Comparison of ENCODE assay signal across 8 cellular contexts in the genomic region with DNA sequence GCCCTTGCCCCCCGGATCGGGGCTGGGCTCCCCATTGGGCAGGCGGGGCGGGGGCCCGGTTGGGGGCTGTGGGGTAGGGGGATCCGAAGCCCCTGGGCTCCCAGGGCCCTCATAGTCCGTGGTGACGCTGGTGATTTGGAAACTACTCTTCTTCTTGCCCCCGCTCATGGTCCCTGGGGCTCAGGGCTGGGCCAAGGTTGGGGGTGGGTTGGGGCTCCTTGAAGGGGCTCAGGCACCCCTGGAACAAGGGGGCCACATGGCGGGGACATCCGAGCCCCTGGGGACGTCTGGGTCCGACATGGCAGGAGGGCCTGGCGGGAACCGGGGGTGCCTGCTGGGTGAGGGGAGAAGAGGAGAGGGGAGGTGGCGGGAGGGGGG. TPM values are rescaled to one million over a fixed set of nuclear protein-coding genes. Genes with fewer than 3 reads are reported as not detected.
A peak's percentile ranks its signal among the peaks of the same experiment; 100 is the strongest.
DNase-seq lines count a peak whose midpoint lies in the region; ATAC-seq and TF ChIP-seq lines count a peak whose summit lies in the region.

No MANE protein-coding gene starts in this region.

- no peak overlapping the region for H3K9ac ChIP-seq in NT2/D1 (ENCODE audit: insufficient read length, low read depth)

- peak overlapping the region; percentile 96 to 99 for H3K4me3 Mint-ChIP-seq in CD14-positive monocyte
- peak overlapping the region; percentile 100 for H3K4me3 Mint-ChIP-seq in endothelial cell (ENCODE audit: unreplicated experiment)

- peak overlapping the region; percentile 98 for H3K27ac ChIP-seq in neutrophil

- intact Hi-C loops in CD14-positive monocyte (cut with micrococcal nuclease): loop anchor here (5.0 kb wide), 1 partner anchor 79 kb away; no protein-coding TSS in a partner anchor

- peak overlapping the region in 6 of 7 donors; percentile 82 to 96 (median 88) for H3K27ac Mint-ChIP-seq in CD14-positive monocyte
- no peak overlapping the region for H3K27ac Mint-ChIP-seq in endothelial cell (ENCODE audit: unreplicated experiment)

- no peaks in the 10 kb centered on the region for H3K9me3 ChIP-seq in NT2/D1 (ENCODE audit: insufficient read depth, low read length)
- no peaks in the 10 kb centered on the region for H3K9me3 ChIP-seq in neutrophil

- H3K4me3 ChIP-seq in NT2/D1 (ENCODE audit: insufficient read length, low read depth) (peak overlapping the region; percentile 75), neutrophil (ENCODE audit: low read depth in 1 of 2, low read length in 1 of 2) (peak overlapping the region; percentile 86 to 97)

- no peak for DNase-seq in CD14-positive monocyte (ENCODE audit: low spot score)
- no peak for DNase-seq in NT2/D1 (ENCODE audit: low read depth, low spot score)
- no peak for DNase-seq in endothelial cell (ENCODE audit: low spot score)
- DNase-seq in middle frontal gyrus (ENCODE audit: extremely low spot score, low spot score): no peak

- no peak for TF ChIP-seq CTCF in CD14-positive monocyte (IDR thresholded peaks at IDR 0.05)
- no peak for TF ChIP-seq CTCF in endothelial cell (IDR thresholded peaks at IDR 0.05; ENCODE audit: unreplicated experiment)
- no peak for TF ChIP-seq CTCF in neutrophil (IDR thresholded peaks at IDR 0.05)

- peaks cover 52% of the 10 kb centered on the region for H3K4me1 Mint-ChIP-seq in CD14-positive monocyte
- H3K4me1 Mint-ChIP-seq in endothelial cell (ENCODE audit: unreplicated experiment): peaks cover 35% of the 10 kb centered on the region

- peaks cover 7% of the 10 kb centered on the region for H3K4me1 ChIP-seq in NT2/D1 (ENCODE audit: insufficient read depth, insufficient read length)
- peaks cover 40 to 46% of the 10 kb centered on the region in 2 experiments for H3K4me1 ChIP-seq in neutrophil (ENCODE audit: control insufficient read depth in 1 of 2, insufficient read depth in 1 of 2, low read depth in 1 of 2, low read length in 1 of 2)

- H3K27me3 ChIP-seq in NT2/D1 (ENCODE audit: insufficient read depth, insufficient read length): no peaks in the 10 kb centered on the region
- H3K27me3 ChIP-seq in neutrophil: peaks cover 5% of the 10 kb centered on the region

- peaks cover 0 to 2% (median 0%) of the 10 kb centered on the region in 7 donors for H3K9me3 Mint-ChIP-seq in CD14-positive monocyte
- no peaks in the 10 kb centered on the region for H3K9me3 Mint-ChIP-seq in endothelial cell (ENCODE audit: unreplicated experiment)

- ATAC-seq in HG03342 (IDR thresholded peaks at IDR 0.05; ENCODE audit: unreplicated experiment): no peak
- no peak for ATAC-seq in GM18870 (IDR thresholded peaks at IDR 0.05; ENCODE audit: unreplicated experiment)
- no peak for ATAC-seq in GM18873 (IDR thresholded peaks at IDR 0.05; ENCODE audit: low FRiP score, unreplicated experiment)

- H3K36me3 ChIP-seq in NT2/D1 (ENCODE audit: insufficient read depth, insufficient read length, low read length): peaks cover 15% of the 10 kb centered on the region
- H3K36me3 ChIP-seq in neutrophil: peaks cover 49% of the 10 kb centered on the region

- H3K27me3 Mint-ChIP-seq in CD14-positive monocyte (ENCODE audit: low read depth in 3 of 3) (peaks cover 6 to 9% (median 6%) of the 10 kb centered on the region in 3 donors), endothelial cell (ENCODE audit: unreplicated experiment) (peaks cover 3% of the 10 kb centered on the region)

- H3K36me3 Mint-ChIP-seq in CD14-positive monocyte: peaks cover 20 to 44% of the 10 kb centered on the region in 2 donors
- H3K36me3 Mint-ChIP-seq in endothelial cell (ENCODE audit: low read depth, unreplicated experiment): no peaks in the 10 kb centered on the region

RNA-seq across cellular contexts. Expression of gene TSC22D4, which starts 1.2 kb away (rescaled TPM):
- 10 to 100 TPM; 23.8 to 26.3 TPM for polyA plus RNA-seq in CD14-positive monocyte
- 94.3 TPM for total RNA-seq in endothelial cell (ENCODE audit: unreplicated experiment)

RNA-seq across cellular contexts. Expression of gene NYAP1, which starts 5.9 kb away (rescaled TPM):
- not detected for polyA plus RNA-seq in CD14-positive monocyte
- 2.2 TPM for total RNA-seq in endothelial cell (ENCODE audit: unreplicated experiment)

RNA-seq across cellular contexts. Expression of gene SPACDR, which starts 13.8 kb away (rescaled TPM):
- under 1 TPM in 1 of 2 donors, not detected in 1; 0.40 TPM for polyA plus RNA-seq in CD14-positive monocyte
- 4.3 TPM for total RNA-seq in endothelial cell (ENCODE audit: unreplicated experiment)

RNA-seq across cellular contexts. Expression of gene PPP1R35, which starts 41.6 kb away (rescaled TPM):
- 10 to 100 TPM in 1 of 2 donors, 1 to 10 TPM in 1; 8.1 to 14.6 TPM for polyA plus RNA-seq in CD14-positive monocyte
- 27.3 TPM for total RNA-seq in endothelial cell (ENCODE audit: unreplicated experiment)

RNA-seq across cellular contexts. Expression of gene MEPCE, which starts 48.2 kb away (rescaled TPM):
- polyA plus RNA-seq in CD14-positive monocyte: 1 to 10 TPM; 2.9 to 3.3 TPM
- total RNA-seq in endothelial cell (ENCODE audit: unreplicated experiment): 30.5 TPM
